ENCODE assay signal across 8 cellular contexts in the genomic region with DNA sequence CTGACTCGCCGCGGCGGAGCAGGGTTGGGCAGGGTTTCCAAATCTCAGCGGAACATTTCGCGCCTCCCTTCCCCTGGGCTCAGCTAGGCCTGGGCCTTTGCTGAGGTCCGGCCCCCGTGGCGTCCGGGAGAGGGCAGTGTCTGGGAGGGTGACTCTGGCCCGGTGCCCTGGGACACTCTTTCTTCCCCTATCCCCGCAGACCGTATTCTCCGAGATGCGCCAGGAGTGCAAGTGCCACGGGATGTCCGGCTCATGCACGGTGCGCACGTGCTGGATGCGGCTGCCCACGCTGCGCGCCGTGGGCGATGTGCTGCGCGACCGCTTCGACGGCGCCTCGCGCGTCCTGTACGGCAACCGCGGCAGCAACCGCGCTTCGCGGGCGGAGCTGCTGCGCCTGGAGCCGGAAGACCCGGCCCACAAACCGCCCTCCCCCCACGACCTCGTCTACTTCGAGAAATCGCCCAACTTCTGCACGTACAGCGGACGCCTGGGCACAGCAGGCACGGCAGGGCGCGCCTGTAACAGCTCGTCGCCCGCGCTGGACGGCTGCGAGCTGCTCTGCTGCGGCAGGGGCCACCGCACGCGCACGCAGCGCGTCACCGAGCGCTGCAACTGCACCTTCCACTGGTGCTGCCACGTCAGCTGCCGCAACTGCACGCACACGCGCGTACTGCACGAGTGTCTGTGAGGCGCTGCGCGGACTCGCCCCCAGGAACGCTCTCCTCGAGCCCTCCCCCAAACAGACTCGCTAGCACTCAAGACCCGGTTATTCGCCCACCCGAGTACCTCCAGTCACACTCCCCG. TPM values are rescaled to one million over a fixed set of nuclear protein-coding genes. Genes with fewer than 3 reads are reported as not detected.
DNase-seq lines count a peak whose midpoint lies in the region; ATAC-seq and TF ChIP-seq lines count a peak whose summit lies in the region.

No MANE protein-coding gene starts in this region.

- H3K4me3 Mint-ChIP-seq in CD8-positive, alpha-beta memory T cell: peak overlapping the region; percentile 86 to 97 (median 90)
- peak overlapping the region; percentile 78 for H3K4me3 Mint-ChIP-seq in type B pancreatic cell

- peak overlapping the region; percentile 31 for H3K4me2 ChIP-seq in mesenchymal stem cell (ENCODE audit: low read length, poor library complexity, severe bottlenecking)
- no peak overlapping the region for H3K4me2 ChIP-seq in Karpas-422 (ENCODE audit: low read depth, low read length, poor library complexity, severe bottlenecking)

- H2AK5ac ChIP-seq in mesenchymal stem cell (ENCODE audit: low read length, severe bottlenecking): no peak overlapping the region

- no peak overlapping the region for H3K18ac ChIP-seq in mesenchymal stem cell (ENCODE audit: low read depth in 1 of 2, low read length in 2 of 2)

- in situ Hi-C loops in brain microvascular endothelial cell (cut with HindIII; ENCODE audit: low pct_ligation_motif_present, low sequenced_read_pairs): no loop called here

- H4K20me1 ChIP-seq in Karpas-422 (ENCODE audit: insufficient read depth, low read depth, low read length): no peaks in the 10 kb centered on the region

- H3K36me3 ChIP-seq in CD8-positive, alpha-beta memory T cell (ENCODE audit: insufficient read depth, low read length): no peaks in the 10 kb centered on the region
- H3K36me3 ChIP-seq in Peyer's patch: no peaks in the 10 kb centered on the region
- no peaks in the 10 kb centered on the region for H3K36me3 ChIP-seq in brain microvascular endothelial cell (replicated peaks)
- no peaks in the 10 kb centered on the region for H3K36me3 ChIP-seq in mesenchymal stem cell (ENCODE audit: control insufficient read depth in 1 of 2, insufficient read depth in 2 of 2, low read depth in 1 of 2, low read length in 2 of 2)
- no peaks in the 10 kb centered on the region for H3K36me3 ChIP-seq in Karpas-422 (ENCODE audit: insufficient read depth, low read length)

- H3K79me2 ChIP-seq in Karpas-422 (ENCODE audit: low read length): no peaks in the 10 kb centered on the region

- H3K9me2 ChIP-seq in Karpas-422 (replicated peaks; ENCODE audit: insufficient read depth, low read length): no peaks in the 10 kb centered on the region

- peak in 2 of 6 experiments; percentile 1 to 3 for TF ChIP-seq CTCF in Peyer's patch (IDR thresholded peaks at IDR 0.05)
- peak; percentile 33 for TF ChIP-seq CTCF in brain microvascular endothelial cell (IDR thresholded peaks at IDR 0.05; ENCODE audit: low read depth, low read length, missing control alignments)
- peak; percentile 27 for TF ChIP-seq CTCF in type B pancreatic cell (conservative IDR thresholded peaks at IDR 0.05)

- peaks cover 43 to 56% (median 52%) of the 10 kb centered on the region in 3 donors for H3K4me1 Mint-ChIP-seq in CD8-positive, alpha-beta memory T cell
- H3K4me1 Mint-ChIP-seq in type B pancreatic cell (ENCODE audit: unreplicated experiment): peaks cover 8% of the 10 kb centered on the region

- no peak for TF ChIP-seq POLR2A in Peyer's patch (IDR thresholded peaks at IDR 0.05)

- no peak overlapping the region for H2BK12ac ChIP-seq in mesenchymal stem cell (ENCODE audit: low read length in 2 of 2)

- no peaks in the 10 kb centered on the region for H3K9me3 Mint-ChIP-seq in CD8-positive, alpha-beta memory T cell
- H3K9me3 Mint-ChIP-seq in type B pancreatic cell: no peaks in the 10 kb centered on the region

- peak overlapping the region; percentile 65 to 85 for H3K23ac ChIP-seq in mesenchymal stem cell (ENCODE audit: low read length in 2 of 2)

- H3K27me3 Mint-ChIP-seq in CD8-positive, alpha-beta memory T cell: peaks cover 4 to 11% of the 10 kb centered on the region in 2 donors
- H3K27me3 Mint-ChIP-seq in type B pancreatic cell: peaks cover 97% of the 10 kb centered on the region

- CTCF ChIA-PET in CD8-positive, alpha-beta memory T cell (lab: Charles Lee): interaction anchor here (1.1 to 18.0 kb wide), 8 partner anchors 10 to 157 kb away, joined by 3 to 237 read pairs (median 25); partner anchors contain the start of genes ARF3, DDN, DDX23 and WNT10B

- peak; percentile 44 to 78 (median 61) for DNase-seq in CD8-positive, alpha-beta memory T cell
- DNase-seq in Peyer's patch (peak in 2 of 3 donors; percentile 24 to 62), brain microvascular endothelial cell (no peak), mesenchymal stem cell (peak; percentile 37), type B pancreatic cell (ENCODE audit: extremely low spot score, unreplicated experiment) (no peak), Karpas-422 (no peak)

- H3K4ac ChIP-seq in mesenchymal stem cell (ENCODE audit: low read depth in 1 of 2, low read length in 2 of 2): no peak overlapping the region

- peak overlapping the region; percentile 75 to 99 (median 94) for H3K27ac Mint-ChIP-seq in CD8-positive, alpha-beta memory T cell
- H3K27ac Mint-ChIP-seq in type B pancreatic cell: peak overlapping the region; percentile 66

- POLR2A ChIA-PET in CD8-positive, alpha-beta memory T cell (lab: Charles Lee): interaction anchor here (0.8 to 2.4 kb wide), 7 partner anchors 9 to 128 kb away, joined by 3 to 14 read pairs (median 4); partner anchors contain the start of genes ARF3, DDX23, FKBP11 and WNT10B

- H3K79me1 ChIP-seq in mesenchymal stem cell (replicated peaks; ENCODE audit: low read length, poor library complexity, severe bottlenecking): no peaks in the 10 kb centered on the region

- H3K9me3 ChIP-seq in CD8-positive, alpha-beta memory T cell (ENCODE audit: low read length): no peaks in the 10 kb centered on the region
- peaks cover 0 to 4% (median 0%) of the 10 kb centered on the region in 4 donors for H3K9me3 ChIP-seq in Peyer's patch
- no peaks in the 10 kb centered on the region for H3K9me3 ChIP-seq in mesenchymal stem cell (ENCODE audit: control insufficient read depth, low read length)
- H3K9me3 ChIP-seq in Karpas-422 (ENCODE audit: low read length): no peaks in the 10 kb centered on the region

- H4K8ac ChIP-seq in mesenchymal stem cell (ENCODE audit: low read length): no peak overlapping the region

- peaks cover 0 to 6% (median 0%) of the 10 kb centered on the region in 3 donors for H3K36me3 Mint-ChIP-seq in CD8-positive, alpha-beta memory T cell
- no peaks in the 10 kb centered on the region for H3K36me3 Mint-ChIP-seq in type B pancreatic cell

- peaks cover 48% of the 10 kb centered on the region for H3K4me1 ChIP-seq in CD8-positive, alpha-beta memory T cell (ENCODE audit: insufficient read depth, low read length)
- H3K4me1 ChIP-seq in Peyer's patch (peaks cover 0 to 52% (median 28%) of the 10 kb centered on the region in 4 donors), mesenchymal stem cell (ENCODE audit: control insufficient read depth, insufficient read depth, low read depth, low read length) (peaks cover 39% of the 10 kb centered on the region), Karpas-422 (ENCODE audit: low read length) (peaks cover 23% of the 10 kb centered on the region)

- no peak overlapping the region for H2BK120ac ChIP-seq in mesenchymal stem cell (ENCODE audit: low read depth, low read length)

- WGBS in mesenchymal stem cell: 5% methylated on average over 83 of the region's 91 CpGs

- peak overlapping the region; percentile 89 for H3K4me3 ChIP-seq in CD8-positive, alpha-beta memory T cell (ENCODE audit: low read length)
- peak overlapping the region; percentile 28 to 49 (median 46) for H3K4me3 ChIP-seq in Peyer's patch
- no peak overlapping the region for H3K4me3 ChIP-seq in brain microvascular endothelial cell (ENCODE audit: low read depth, low read length)
- H3K4me3 ChIP-seq in mesenchymal stem cell (ENCODE audit: insufficient read depth in 1 of 2, low read depth in 1 of 2, low read length in 2 of 2): peak overlapping the region; percentile 21 to 29
- no peak overlapping the region for H3K4me3 ChIP-seq in Karpas-422 (ENCODE audit: low read length)

- peaks cover 6% of the 10 kb centered on the region for H3K27me3 ChIP-seq in CD8-positive, alpha-beta memory T cell (ENCODE audit: insufficient read depth, low read length, poor library complexity, severe bottlenecking)
- H3K27me3 ChIP-seq in Peyer's patch (peaks cover 0 to 40% of the 10 kb centered on the region in 2 donors), brain microvascular endothelial cell (replicated peaks) (peaks cover 75% of the 10 kb centered on the region), mesenchymal stem cell (ENCODE audit: control insufficient read depth in 1 of 2, insufficient read depth in 1 of 2, low read length in 2 of 2) (peaks cover 96% of the 10 kb centered on the region in 2 experiments), Karpas-422 (ENCODE audit: low read length) (no peaks in the 10 kb centered on the region)

- H2BK15ac ChIP-seq in mesenchymal stem cell (ENCODE audit: low read depth, poor library complexity, severe bottlenecking): no peak overlapping the region

- H4K91ac ChIP-seq in mesenchymal stem cell (ENCODE audit: low read length): no peak overlapping the region

- H3K27ac ChIP-seq in CD8-positive, alpha-beta memory T cell (ENCODE audit: low read depth, low read length): peak overlapping the region; percentile 67
- H3K27ac ChIP-seq in Peyer's patch (peak overlapping the region in 2 of 4 donors; percentile 63), brain microvascular endothelial cell (no peak overlapping the region), mesenchymal stem cell (ENCODE audit: low read length, poor library complexity, severe bottlenecking) (no peak overlapping the region), Karpas-422 (ENCODE audit: low read length) (no peak overlapping the region)

- peak overlapping the region in 1 of 2 experiments; percentile 13 for H3K14ac ChIP-seq in mesenchymal stem cell (ENCODE audit: low read length in 2 of 2)

- H3K9ac ChIP-seq in mesenchymal stem cell (ENCODE audit: low read length) (no peak overlapping the region), Karpas-422 (ENCODE audit: low read length) (no peak overlapping the region)

- H2AFZ ChIP-seq in mesenchymal stem cell (ENCODE audit: low read depth, low read length): peak overlapping the region; percentile 7
- H2AFZ ChIP-seq in Karpas-422 (ENCODE audit: low read length): no peak overlapping the region

- no peak for ATAC-seq in HG02763 (IDR thresholded peaks at IDR 0.05; ENCODE audit: unreplicated experiment)
- no peak for ATAC-seq in GM18868 (IDR thresholded peaks at IDR 0.05; ENCODE audit: unreplicated experiment)

- no peak overlapping the region for H2BK5ac ChIP-seq in mesenchymal stem cell (ENCODE audit: low read depth, low read length, poor library complexity, severe bottlenecking)

RNA-seq across cellular contexts. Expression of gene WNT1, which starts 3.0 kb away (rescaled TPM):
- not detected for total RNA-seq in CD8-positive, alpha-beta memory T cell
- polyA plus RNA-seq in CD8-positive, alpha-beta memory T cell: 2.3 TPM
- total RNA-seq in Peyer's patch (not detected), type B pancreatic cell (ENCODE audit: low replicate concordance) (28.9 TPM in 1 of 2 replicates, not detected in the other)
- not detected for polyA plus RNA-seq in mesenchymal stem cell (2013, experiment 1 of 2)
- polyA plus RNA-seq in mesenchymal stem cell (2013, experiment 2 of 2): not detected
- total RNA-seq in Karpas-422 (2014; rRNA removed; shearing (Covaris generic); ENCODE audit: low replicate concordance): not detected in 2 replicates

RNA-seq across cellular contexts. Expression of gene WNT10B, which starts 9.6 kb away (rescaled TPM):
- 1 to 10 TPM; 1.4 TPM for total RNA-seq in CD8-positive, alpha-beta memory T cell
- polyA plus RNA-seq in CD8-positive, alpha-beta memory T cell: 0.21 TPM
- 1 to 10 TPM in 2 of 4 donors, under 1 TPM in 1, not detected in 1; 0.67 to 1.8 (median 1.7) TPM for total RNA-seq in Peyer's patch
- polyA plus RNA-seq in mesenchymal stem cell (2013, experiment 1 of 2): 0.11 TPM
- polyA plus RNA-seq in mesenchymal stem cell (2013, experiment 2 of 2): 0.04 TPM
- 6.2 and 6.3 TPM in 2 replicates for total RNA-seq in type B pancreatic cell (ENCODE audit: low replicate concordance)
- 0.61 and 1.0 TPM in 2 replicates for total RNA-seq in Karpas-422 (2014; rRNA removed; shearing (Covaris generic); ENCODE audit: low replicate concordance)

RNA-seq across cellular contexts. Expression of gene DDN, which starts 18.0 kb away (rescaled TPM):
- total RNA-seq in CD8-positive, alpha-beta memory T cell: under 1 TPM; 0.33 to 0.39 TPM
- not detected for polyA plus RNA-seq in CD8-positive, alpha-beta memory T cell
- total RNA-seq in Peyer's patch (under 1 TPM in 2 of 4 donors, not detected in 2; 0.27 to 0.28 TPM), type B pancreatic cell (ENCODE audit: low replicate concordance) (0.45 and 8.8 TPM in 2 replicates)
- polyA plus RNA-seq in mesenchymal stem cell (2013, experiment 1 of 2): 0.17 TPM
- polyA plus RNA-seq in mesenchymal stem cell (2013, experiment 2 of 2): 0.19 TPM
- total RNA-seq in Karpas-422 (2014; rRNA removed; shearing (Covaris generic); ENCODE audit: low replicate concordance): 9.6 and 20.2 TPM in 2 replicates

RNA-seq across cellular contexts. Expression of gene ARF3, which starts 23.9 kb away (rescaled TPM):
- 10 to 100 TPM; 91.5 to 91.8 TPM for total RNA-seq in CD8-positive, alpha-beta memory T cell
- 24.5 TPM for polyA plus RNA-seq in CD8-positive, alpha-beta memory T cell
- total RNA-seq in Peyer's patch (100 to 1,000 TPM in 1 of 4 donors, 10 to 100 TPM in 3; 49.3 to 217 (median 63.5) TPM), type B pancreatic cell (ENCODE audit: low replicate concordance) (161 and 168 TPM in 2 replicates)
- polyA plus RNA-seq in mesenchymal stem cell (2013, experiment 1 of 2): 112 TPM
- polyA plus RNA-seq in mesenchymal stem cell (2013, experiment 2 of 2): 114 TPM
- 51.7 and 57.5 TPM in 2 replicates for total RNA-seq in Karpas-422 (2014; rRNA removed; shearing (Covaris generic); ENCODE audit: low replicate concordance)

RNA-seq across cellular contexts. Expression of gene PRKAG1, which starts 37.4 kb away (rescaled TPM):
- total RNA-seq in CD8-positive, alpha-beta memory T cell: 10 to 100 TPM; 73.3 to 78.3 TPM
- polyA plus RNA-seq in CD8-positive, alpha-beta memory T cell: 45.9 TPM
- total RNA-seq in Peyer's patch (10 to 100 TPM; 34.1 to 42.2 (median 37.9) TPM), type B pancreatic cell (ENCODE audit: low replicate concordance) (58.7 and 66.3 TPM in 2 replicates)
- 62.2 TPM for polyA plus RNA-seq in mesenchymal stem cell (2013, experiment 1 of 2)
- polyA plus RNA-seq in mesenchymal stem cell (2013, experiment 2 of 2): 63.2 TPM
- total RNA-seq in Karpas-422 (2014; rRNA removed; shearing (Covaris generic); ENCODE audit: low replicate concordance): 35.1 and 47.5 TPM in 2 replicates

Comparison
In these comparisons a context has a peak if more than half of its experiments do, and no peak if none do; other contexts are left out.
1. DNase-seq: peak in CD8-positive, alpha-beta memory T cell (5 of 5), Peyer's patch (2 of 3) and mesenchymal stem cell (single experiment); none in brain microvascular endothelial cell (single experiment), type B pancreatic cell (single experiment) and Karpas-422 (single experiment).
2. H3K4me3 ChIP-seq: peak in CD8-positive, alpha-beta memory T cell (single experiment), Peyer's patch (4 of 4) and mesenchymal stem cell (2 of 2); none in brain microvascular endothelial cell (single experiment) and Karpas-422 (single experiment).